In genomic region chr6:36389353-36389752, GRCh38 we compare ENCODE assay signal across 26 cellular contexts. TPM values are rescaled to one million over a fixed set of nuclear protein-coding genes. Genes with fewer than 3 reads are reported as not detected.
"Had no signal": no experiment of that assay in that cellular context is flagged by ENCODE, and none has a peak within 500 bp of the region (broad histone marks: within the 10 kb centered on the region; RNA-seq: fewer than 3 reads in every experiment).

No MANE protein-coding gene starts in this region.

- H3K4me1 ChIP-seq: prostate gland had no signal

- H3K27me3 ChIP-seq: dorsolateral prefrontal cortex, right atrium auricular region, tibial nerve, upper lobe of right lung, uterus had no signal

- H3K36me3 ChIP-seq: gastrocnemius medialis, prostate gland, right atrium auricular region, thoracic aorta, tibial nerve, upper lobe of right lung, uterus had no signal

- H3K36me3 Mint-ChIP-seq: memory B cell; stimulated activated naive B cell treated with anti-CD40 and anti-IgM and Interleukin-4, amounts not matched to agents 10 μg/mL and 1 μg/mL and 100 μg/mL, for 72 hours had no signal

- ATAC-seq: gastrocnemius medialis; stimulated activated naive B cell treated with anti-CD40 and anti-IgM and Interleukin-4, amounts not matched to agents 10 μg/mL and 1 μg/mL and 100 μg/mL, for 72 hours; upper lobe of right lung had no signal

- H3K27ac ChIP-seq: dorsolateral prefrontal cortex, gastrocnemius medialis, prostate gland, right atrium auricular region, tibial nerve, upper lobe of right lung, uterus had no signal

- H3K4me3 Mint-ChIP-seq: memory B cell; stimulated activated naive B cell treated with anti-CD40 and anti-IgM and Interleukin-4, amounts not matched to agents 10 μg/mL and 1 μg/mL and 100 μg/mL, for 72 hours; stimulated activated naive CD8-positive, alpha-beta T cell treated with anti-CD3 and anti-CD28 coated beads, Interleukin-15, Interleukin-2, amounts not matched to agents 100 ng/mL and 50 ng/mL, for 24 hours had no signal

- H3K9me3 Mint-ChIP-seq: memory B cell; stimulated activated naive CD8-positive, alpha-beta T cell treated with anti-CD3 and anti-CD28 coated beads, Interleukin-15, Interleukin-2, amounts not matched to agents 100 ng/mL and 50 ng/mL, for 24 hours had no signal

- DNase-seq: dorsolateral prefrontal cortex; effector CD4-positive, alpha-beta T cell; foreskin fibroblast; gastrocnemius medialis; head of caudate nucleus; nephron progenitor cell; nucleus accumbens; small intestine; stimulated activated CD4-positive, alpha-beta T cell treated with anti-CD3 and anti-CD28 coated beads, Interleukin-15, amount 100 ng/mL, for 24 hours; stimulated activated CD4-positive, alpha-beta T cell treated with anti-CD3 and anti-CD28 coated beads, Interleukin-2, amount 100 ng/mL, for 48 hours; stimulated activated naive B cell treated with anti-CD40 and anti-IgM and Interleukin-4, amounts not matched to agents 10 μg/mL and 1 μg/mL and 100 μg/mL, for 72 hours; upper lobe of right lung; uterus had no signal

- H3K4me3 ChIP-seq: dorsolateral prefrontal cortex, gastrocnemius medialis, lung, prostate gland, right atrium auricular region, thoracic aorta, tibial nerve, upper lobe of right lung, uterus had no signal

- H3K9me3 ChIP-seq: gastrocnemius medialis, prostate gland, right atrium auricular region, thoracic aorta, tibial nerve, upper lobe of right lung, uterus had no signal

- H3K27ac Mint-ChIP-seq: memory B cell; nephron progenitor cell; stimulated activated naive B cell treated with anti-CD40 and anti-IgM and Interleukin-4, amounts not matched to agents 10 μg/mL and 1 μg/mL and 100 μg/mL, for 72 hours; stimulated activated naive CD8-positive, alpha-beta T cell treated with anti-CD3 and anti-CD28 coated beads, Interleukin-15, Interleukin-2, amounts not matched to agents 100 ng/mL and 50 ng/mL, for 24 hours had no signal

RNA-seq across cellular contexts. Expression of gene ETV7, which starts 1.9 kb away (rescaled TPM):
- total RNA-seq: gastrocnemius medialis had no signal

RNA-seq across cellular contexts. Expression of gene BNIP5, which starts 52.7 kb away (rescaled TPM):
- total RNA-seq: gastrocnemius medialis, glomerular endothelial cell, liver, mononuclear cell, osteocyte, right atrium auricular region, thoracic aorta, tibial nerve, upper lobe of right lung, uterus had no signal
- polyA plus RNA-seq: esophagus, keratinocyte, liver had no signal

RNA-seq across cellular contexts. Expression of gene PXT1, which starts 53.3 kb away (rescaled TPM):
- total RNA-seq: gastrocnemius medialis, glomerular endothelial cell, liver, osteocyte, thoracic aorta, tibial nerve, upper lobe of right lung, uterus had no signal
- polyA plus RNA-seq: esophagus, liver, small intestine had no signal
